Comparison of ENCODE assay signal across 18 cellular contexts in the genomic region with DNA sequence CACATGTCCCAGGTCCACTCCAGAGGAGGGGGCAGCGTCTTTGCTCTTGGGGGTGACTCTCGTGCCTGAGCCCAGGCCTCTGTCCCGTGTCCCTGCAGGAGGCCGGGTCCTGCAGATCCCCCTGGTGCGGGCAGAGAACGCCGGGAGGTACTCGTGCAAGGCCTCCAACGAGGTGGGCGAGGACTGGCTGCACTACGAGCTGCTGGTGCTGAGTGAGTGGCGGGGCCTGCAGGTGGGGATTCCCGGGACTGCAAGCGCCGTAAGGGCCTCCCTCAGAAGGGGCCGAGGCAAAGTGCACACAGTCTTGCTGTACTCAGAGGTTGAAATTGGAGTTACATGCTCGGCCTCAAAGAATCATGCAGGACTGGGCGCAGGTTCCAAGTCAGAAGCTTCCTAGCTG.
A peak's percentile ranks its signal among the peaks of the same experiment; 100 is the strongest.
DNase-seq lines count a peak whose midpoint lies in the region; ATAC-seq, FAIRE-seq and TF ChIP-seq lines count a peak whose summit lies in the region.
"Had no signal": no experiment of that assay in that cellular context is flagged by ENCODE, and none has a peak within 500 bp of the region (broad histone marks: within the 10 kb centered on the region; RNA-seq: fewer than 3 reads in every experiment).

No MANE protein-coding gene starts in this region.

- H3K4me1 ChIP-seq in endodermal cell (ENCODE audit: control insufficient read depth, insufficient read depth, low read length) (no peaks in the 10 kb centered on the region), neuronal stem cell (ENCODE audit: control insufficient read depth in 2 of 2, insufficient read depth in 1 of 2, low read depth in 1 of 2, low read length in 2 of 2) (peaks cover 0 to 3% of the 10 kb centered on the region in 2 donors)
- H3K4me1 ChIP-seq: HAP-1 had no signal

- H3K4me3 Mint-ChIP-seq in endodermal cell, result no peak overlapping the region
- H3K4me3 Mint-ChIP-seq: B cell; CD4-positive, alpha-beta T cell; HFFc6 had no signal

- ATAC-seq in activated CD4-positive, CD25-positive, alpha-beta regulatory T cell treated with anti-CD3 and anti-CD28 coated beads, Interleukin-2, amount 50 U/mL, for 24 hours, result no peak

- H3K23ac ChIP-seq in neuronal stem cell (ENCODE audit: low read depth, low read length, poor library complexity), result peak overlapping the region; percentile 45

- H3K9ac ChIP-seq in endodermal cell (ENCODE audit: extremely low read depth, low read length, poor library complexity, severe bottlenecking) (no peak overlapping the region), neuronal stem cell (ENCODE audit: low read depth, low read length, poor library complexity) (peak overlapping the region; percentile 71)

- H3K4me1 Mint-ChIP-seq in endodermal cell, result no peaks in the 10 kb centered on the region
- H3K4me1 Mint-ChIP-seq: B cell had no signal

- H3K27ac ChIP-seq in endodermal cell (ENCODE audit: low read depth, low read length) (no peak overlapping the region), neuronal stem cell (replicated peaks; ENCODE audit: low read length) (no peak overlapping the region), dorsolateral prefrontal cortex (no peak overlapping the region)
- H3K27ac ChIP-seq: HL-60 had no signal

- no peak overlapping the region for H3K4me2 ChIP-seq in neuronal stem cell (ENCODE audit: insufficient read depth, low read length, poor library complexity, severe bottlenecking)

- TF ChIP-seq CTCF in endodermal cell (conservative IDR thresholded peaks at IDR 0.05) (no peak), dorsolateral prefrontal cortex (IDR thresholded peaks at IDR 0.05 in 54 of 56, conservative IDR thresholded peaks at IDR 0.05 in 2 of 56; ENCODE audit: low read depth in 1 of 56, partially characterized antibody in 56 of 56) (no peak)

- H3K27me3 Mint-ChIP-seq in endodermal cell (ENCODE audit: insufficient read depth), result no peaks in the 10 kb centered on the region
- H3K27me3 Mint-ChIP-seq: CD4-positive, alpha-beta T cell had no signal

- H3K36me3 ChIP-seq in H7 (replicated peaks; ENCODE audit: control insufficient read depth, insufficient read depth, low read length) (no peaks in the 10 kb centered on the region), endodermal cell (ENCODE audit: control insufficient read depth, insufficient read depth, low read length) (no peaks in the 10 kb centered on the region), neuronal stem cell (replicated peaks in 1 of 2; ENCODE audit: control insufficient read depth in 2 of 2, insufficient read depth in 2 of 2, low read length in 2 of 2) (no peaks in the 10 kb centered on the region)
- H3K36me3 ChIP-seq: HAP-1 had no signal

- DNase-seq in H7, result peak; percentile 85
- DNase-seq in HuH-7 (ENCODE audit: low spot score), result peak; percentile 46
- peak; percentile 68 for DNase-seq in endodermal cell
- DNase-seq in neuronal stem cell (ENCODE audit: low spot score), result no peak
- no peak for DNase-seq in GM12892 (ENCODE audit: insufficient read length)
- DNase-seq in dorsolateral prefrontal cortex, result no peak
- DNase-seq: C1 segment of cervical spinal cord; Calu3; CD4-positive, alpha-beta T cell; DMS 273 treated with DMSO at 0.1 percent for 48 hours; HFFc6; IMR-90 had no signal

- H2BK12ac ChIP-seq in neuronal stem cell (ENCODE audit: low read length), result no peak overlapping the region

- no peak for FAIRE-seq in GM12892 (lab: Jason Lieb, UNC)
- FAIRE-seq: A204.1, GM18507 had no signal

- H2AFZ ChIP-seq in neuronal stem cell (ENCODE audit: low read length), result no peak overlapping the region

- no peaks in the 10 kb centered on the region for H3K27me3 ChIP-seq in H7 (ENCODE audit: control insufficient read depth, insufficient read depth, low read length)
- no peaks in the 10 kb centered on the region for H3K27me3 ChIP-seq in endodermal cell (ENCODE audit: control insufficient read depth, insufficient read depth, low read length, poor library complexity, severe bottlenecking)
- H3K27me3 ChIP-seq in neuronal stem cell (ENCODE audit: control insufficient read depth in 3 of 3, insufficient read depth in 3 of 3, low read depth in 1 of 3, low read length in 3 of 3), result peaks cover 0 to 50% (median 0%) of the 10 kb centered on the region in 3 experiments
- no peaks in the 10 kb centered on the region for H3K27me3 ChIP-seq in dorsolateral prefrontal cortex

- H2BK15ac ChIP-seq in neuronal stem cell (ENCODE audit: low read length), result no peak overlapping the region

- H2BK5ac ChIP-seq in neuronal stem cell (ENCODE audit: low read length), result no peak overlapping the region

- H3K14ac ChIP-seq in neuronal stem cell (ENCODE audit: low read length), result no peak overlapping the region

- 86 to 92% methylated on average over 13 to 18 of the region's 18 CpGs for WGBS in endodermal cell (ENCODE audit: insufficient coverage in 1 of 2, insufficient read length in 1 of 2), 2 experiments
- WGBS in neuronal stem cell (ENCODE audit: extremely low coverage in 2 of 2, insufficient read length in 2 of 2, insufficient replicate concordance in 1 of 2), 2 donors, result no CpG with 5 or more reads among the region's 18 CpGs

- TF ChIP-seq POLR2A in GM12892 (IDR thresholded peaks at IDR 0.05; ENCODE audit: low read depth, low read length), result no peak

- H3K9me3 Mint-ChIP-seq in endodermal cell, result no peaks in the 10 kb centered on the region
- H3K9me3 Mint-ChIP-seq: CD4-positive, alpha-beta T cell; HFFc6 had no signal

- H2BK120ac ChIP-seq in neuronal stem cell (ENCODE audit: low read depth, low read length), result no peak overlapping the region

- H4K91ac ChIP-seq in neuronal stem cell (ENCODE audit: low read depth, low read length, poor library complexity), result no peak overlapping the region

- no peak overlapping the region for H3K27ac Mint-ChIP-seq in endodermal cell
- H3K27ac Mint-ChIP-seq: B cell; CD4-positive, alpha-beta T cell; HFFc6 had no signal

- no peak overlapping the region for H3K4me3 ChIP-seq in H7 (ENCODE audit: insufficient read depth, low read depth, low read length)
- H3K4me3 ChIP-seq in endodermal cell (ENCODE audit: low read length), result no peak overlapping the region
- H3K4me3 ChIP-seq in neuronal stem cell (ENCODE audit: low read length in 2 of 2), result no peak overlapping the region
- no peak overlapping the region for H3K4me3 ChIP-seq in dorsolateral prefrontal cortex
- H3K4me3 ChIP-seq: HAP-1 had no signal

- H3K18ac ChIP-seq in neuronal stem cell (ENCODE audit: low read length), result no peak overlapping the region

- H3K36me3 Mint-ChIP-seq in endodermal cell (ENCODE audit: low read depth), result no peaks in the 10 kb centered on the region

- no peaks in the 10 kb centered on the region for H3K79me1 ChIP-seq in neuronal stem cell (ENCODE audit: low read depth, low read length)

- intact Hi-C loops in dorsolateral prefrontal cortex (cut with DNase I), result no loop called here

- H3K9me3 ChIP-seq in endodermal cell (ENCODE audit: control insufficient read depth, low read length), result no peaks in the 10 kb centered on the region
- no peaks in the 10 kb centered on the region for H3K9me3 ChIP-seq in neuronal stem cell (replicated peaks in 1 of 2; ENCODE audit: control insufficient read depth in 2 of 2, insufficient read depth in 1 of 2, low read depth in 1 of 2, low read length in 2 of 2)
- H3K9me3 ChIP-seq: HAP-1 had no signal

- H4K8ac ChIP-seq in neuronal stem cell (ENCODE audit: low read depth, low read length), result no peak overlapping the region

- H2AK5ac ChIP-seq in neuronal stem cell (ENCODE audit: low read depth, low read length), result peak overlapping the region; percentile 24

- no peak overlapping the region for H3K4ac ChIP-seq in neuronal stem cell (ENCODE audit: low read length)

Comparison
In these comparisons a context has a peak if more than half of its experiments do, and no peak if none do; other contexts are left out.
1. DNase-seq: peak in H7 (single experiment), HuH-7 (single experiment) and endodermal cell (single experiment); none in neuronal stem cell (single experiment), GM12892 (single experiment) and dorsolateral prefrontal cortex (0 of 10).